20 cellular contexts compared by ENCODE assay signal in genomic region chr6:153044295-153044694, GRCh38. TPM values are rescaled to one million over a fixed set of nuclear protein-coding genes. Genes with fewer than 3 reads are reported as not detected.
DNase-seq lines count a peak whose midpoint lies in the region; ATAC-seq, FAIRE-seq and TF ChIP-seq lines count a peak whose summit lies in the region.
"Had no signal": no experiment of that assay in that cellular context is flagged by ENCODE, and none has a peak within 500 bp of the region (broad histone marks: within the 10 kb centered on the region; RNA-seq: fewer than 3 reads in every experiment).

No MANE protein-coding gene starts in this region.

- DNase-seq in NCI-H146 (lab: John Stamatoyannopoulos, UW): peak; percentile 10
- no peak for DNase-seq in NCI-H146 treated with DMSO at 0.1 percent for 48 hours (lab: John Stamatoyannopoulos, UW; ENCODE audit: unreplicated experiment)
- DNase-seq in NCI-H2029 treated with DMSO at 0.1 percent for 48 hours (lab: John Stamatoyannopoulos, UW): peak; percentile 26
- DNase-seq in choroid plexus epithelial cell (ENCODE audit: low read depth): peak; percentile 39
- DNase-seq in lung microvascular endothelial cell (ENCODE audit: low read depth in 2 of 2): peak; percentile 8 to 68
- DNase-seq in upper lobe of right lung: no peak
- DNase-seq in activated CD4-positive, alpha-beta T cell treated with anti-CD3 and anti-CD28 coated beads, Interleukin-2, amount 50 U/mL, for 48 hours: no peak
- no peak for DNase-seq in GM12892 (ENCODE audit: insufficient read length)
- DNase-seq: 8988T; activated CD4-positive, alpha-beta T cell treated with anti-CD3 and anti-CD28 coated beads for 36 hours; activated naive CD4-positive, alpha-beta T cell treated with anti-CD3 and anti-CD28 coated beads for 36 hours; CD4-positive, CD25-positive, alpha-beta regulatory T cell; heart left ventricle; T-helper 1 cell had no signal

- TF ChIP-seq POLR2A in GM12892 (IDR thresholded peaks at IDR 0.05; ENCODE audit: low read depth, low read length): no peak

- ATAC-seq in upper lobe of right lung: no peak
- ATAC-seq: activated CD4-positive, alpha-beta T cell treated with anti-CD3 and anti-CD28 coated beads for 36 hours; heart left ventricle had no signal

- H3K27ac ChIP-seq in upper lobe of right lung: no peak overlapping the region
- H3K27ac ChIP-seq: cardiac muscle cell, heart left ventricle, Peyer's patch, SJSA1 had no signal

- no peak for FAIRE-seq in GM12892 (lab: Jason Lieb, UNC)
- FAIRE-seq: D721Med, endometrium, TTC549 had no signal

- H3K4me3 ChIP-seq in choroid plexus epithelial cell (ENCODE audit: low read depth, low read length): no peak overlapping the region
- H3K4me3 ChIP-seq in upper lobe of right lung: no peak overlapping the region
- H3K4me3 ChIP-seq: cardiac muscle cell, heart left ventricle, Peyer's patch, SJSA1 had no signal

- no peak for TF ChIP-seq CTCF in choroid plexus epithelial cell (conservative IDR thresholded peaks at IDR 0.05; ENCODE audit: low read depth, low read length)
- no peak for TF ChIP-seq CTCF in upper lobe of right lung (IDR thresholded peaks at IDR 0.05)

- intact Hi-C loops in upper lobe of right lung (cut with DNase I): no loop called here

- H3K36me3 ChIP-seq in upper lobe of right lung: no peaks in the 10 kb centered on the region
- H3K36me3 ChIP-seq: cardiac muscle cell, heart left ventricle, Peyer's patch, SJSA1 had no signal

- H3K4me1 ChIP-seq in upper lobe of right lung: no peaks in the 10 kb centered on the region
- H3K4me1 ChIP-seq: heart left ventricle, Peyer's patch, SJSA1 had no signal

- no peaks in the 10 kb centered on the region for H3K9me3 ChIP-seq in upper lobe of right lung
- H3K9me3 ChIP-seq: heart left ventricle, Peyer's patch, SJSA1 had no signal

- no peaks in the 10 kb centered on the region for H3K27me3 ChIP-seq in upper lobe of right lung
- H3K27me3 ChIP-seq: cardiac muscle cell, heart left ventricle, Peyer's patch, SJSA1 had no signal

RNA-seq across cellular contexts. Expression of gene MTRF1L, which starts 41.8 kb away (rescaled TPM):
- total RNA-seq in lung microvascular endothelial cell (12.3 and 12.9 TPM in 2 replicates), upper lobe of right lung (17.9 TPM)
- polyA plus RNA-seq in GM12892 (2012; ENCODE audit: missing spikeins): 12.9 TPM

Comparison
In these comparisons a context has a peak if more than half of its experiments do, and no peak if none do; other contexts are left out.
1. DNase-seq: peak in NCI-H146 (single experiment), NCI-H2029 treated with DMSO at 0.1 percent for 48 hours (single experiment), choroid plexus epithelial cell (single experiment) and lung microvascular endothelial cell (2 of 2); none in NCI-H146 treated with DMSO at 0.1 percent for 48 hours (single experiment), upper lobe of right lung (single experiment), activated CD4-positive, alpha-beta T cell treated with anti-CD3 and anti-CD28 coated beads, Interleukin-2, amount 50 U/mL, for 48 hours (0 of 2) and GM12892 (single experiment).